ENCODE assay signal across 8 cellular contexts in genomic region chr1:25267288-25268142, GRCh38. TPM values are rescaled to one million over a fixed set of nuclear protein-coding genes. Genes with fewer than 3 reads are reported as not detected.
A peak's percentile ranks its signal among the peaks of the same experiment; 100 is the strongest.
DNase-seq lines count a peak whose midpoint lies in the region; ATAC-seq and TF ChIP-seq lines count a peak whose summit lies in the region.
"Not testable (repeated sequence)": the region's sequence is repeated elsewhere in the genome, so short reads cannot be mapped to it uniquely, and the experiment has no call there.

No MANE protein-coding gene starts in this region.

- intact Hi-C loops in CD8-positive, alpha-beta T cell (cut with DNase I, micrococcal nuclease) = loop anchor here (1.0 to 5.0 kb wide), 3 partner anchors 20 to 73 kb away; partner anchors contain the start of genes RSRP1 (in 2 of the 2) and SYF2 (in 1 of the 2)

- peak overlapping the region; percentile 53 for H3K4me2 ChIP-seq in mesenchymal stem cell (ENCODE audit: low read length, poor library complexity, severe bottlenecking)

- H3K4me3 ChIP-seq in CD8-positive, alpha-beta T cell (ENCODE audit: low read depth, low read length) = peak overlapping the region; percentile 52
- peak overlapping the region in 1 of 2 experiments; percentile 74 for H3K4me3 ChIP-seq in mesenchymal stem cell (ENCODE audit: insufficient read depth in 1 of 2, low read depth in 1 of 2, low read length in 2 of 2)

- H3K9ac ChIP-seq in mesenchymal stem cell (ENCODE audit: low read length) = peak overlapping the region; percentile 57

- 0% methylated on average over 5 of the region's 56 CpGs for WGBS in mesenchymal stem cell

- not testable (repeated sequence) for H3K27me3 Mint-ChIP-seq in CD8-positive, alpha-beta T cell (ENCODE audit: low read depth)

- CTCF ChIA-PET in CD8-positive, alpha-beta T cell (lab: Charles Lee) = not testable (repeated sequence)

- POLR2A ChIA-PET in CD8-positive, alpha-beta T cell (lab: Charles Lee) = interaction anchor here (0.6 to 1.2 kb wide), 2 partner anchors 21 to 35 kb away, joined by 4 to 6 read pairs; partner anchors contain the start of genes RSRP1 and SYF2

- H3K4me1 Mint-ChIP-seq in CD8-positive, alpha-beta T cell (ENCODE audit: low read depth) = peaks cover 25% of the 10 kb centered on the region

- H3K9me3 Mint-ChIP-seq in CD8-positive, alpha-beta T cell = not testable (repeated sequence)

- peak overlapping the region; percentile 84 for H3K4me3 Mint-ChIP-seq in CD8-positive, alpha-beta T cell

- H3K27ac Mint-ChIP-seq in CD8-positive, alpha-beta T cell = peak overlapping the region; percentile 96

- H4K91ac ChIP-seq in mesenchymal stem cell (ENCODE audit: low read length) = not testable (repeated sequence)

- peak overlapping the region; percentile 70 to 94 for H3K18ac ChIP-seq in mesenchymal stem cell (ENCODE audit: low read depth in 1 of 2, low read length in 2 of 2)

- ATAC-seq in CD8-positive, alpha-beta T cell = peak; percentile 75
- ATAC-seq in GM21423 (IDR thresholded peaks at IDR 0.05; ENCODE audit: unreplicated experiment) = peak; percentile 67

- not testable (repeated sequence) for H2BK12ac ChIP-seq in mesenchymal stem cell (ENCODE audit: low read length in 2 of 2)

- not testable (repeated sequence) for H3K27me3 ChIP-seq in CD8-positive, alpha-beta T cell (ENCODE audit: insufficient read depth, low read length); mesenchymal stem cell (ENCODE audit: control insufficient read depth in 1 of 2, insufficient read depth in 1 of 2, low read length in 2 of 2)

- peak overlapping the region; percentile 79 for H2BK5ac ChIP-seq in mesenchymal stem cell (ENCODE audit: low read depth, low read length, poor library complexity, severe bottlenecking)

- H3K27ac ChIP-seq in CD8-positive, alpha-beta T cell (ENCODE audit: low read depth, low read length) = peak overlapping the region; percentile 59
- peak overlapping the region; percentile 92 for H3K27ac ChIP-seq in mesenchymal stem cell (ENCODE audit: low read length, poor library complexity, severe bottlenecking)

- not testable (repeated sequence) for H3K9me3 ChIP-seq in CD8-positive, alpha-beta T cell (ENCODE audit: low read length); mesenchymal stem cell (ENCODE audit: control insufficient read depth, low read length)

- peaks cover 15% of the 10 kb centered on the region for H3K36me3 Mint-ChIP-seq in CD8-positive, alpha-beta T cell

- peak overlapping the region; percentile 85 for H4K8ac ChIP-seq in mesenchymal stem cell (ENCODE audit: low read length)

- peak; percentile 71 to 96 (median 91) for DNase-seq in CD8-positive, alpha-beta T cell
- DNase-seq in HS-27A (ENCODE audit: low read depth) = peak; percentile 58
- peak; percentile 35 for DNase-seq in NOMO-1 treated with DMSO at 0.1 percent for 48 hours (lab: John Stamatoyannopoulos, UW; ENCODE audit: unreplicated experiment)
- DNase-seq in activated CD8-positive, alpha-beta memory T cell treated with anti-CD3 and anti-CD28 coated beads for 48 hours (ENCODE audit: low read depth in 2 of 3, low spot score in 2 of 3) = peak; percentile 70 to 88 (median 82)
- DNase-seq in ecto neural progenitor cell (ENCODE audit: low spot score) = peak; percentile 70
- DNase-seq in mesenchymal stem cell = peak; percentile 84
- peak; percentile 83 for DNase-seq in stimulated activated CD8-positive, alpha-beta memory T cell treated with anti-CD3 and anti-CD28 coated beads, Interleukin-12 subunit alpha, Interleukin-12 subunit beta, amount 100 ng/mL, for 1 hour (ENCODE audit: low read depth)

- not testable (repeated sequence) for H3K23ac ChIP-seq in mesenchymal stem cell (ENCODE audit: low read length in 2 of 2)

- not testable (repeated sequence) for H3K4me1 ChIP-seq in CD8-positive, alpha-beta T cell (ENCODE audit: insufficient read depth, low read length); mesenchymal stem cell (ENCODE audit: control insufficient read depth, insufficient read depth, low read depth, low read length)

- H3K79me1 ChIP-seq in mesenchymal stem cell (replicated peaks; ENCODE audit: low read length, poor library complexity, severe bottlenecking) = not testable (repeated sequence)

- peak overlapping the region; percentile 28 for H2BK15ac ChIP-seq in mesenchymal stem cell (ENCODE audit: low read depth, poor library complexity, severe bottlenecking)

- not testable (repeated sequence) for TF ChIP-seq CTCF in CD8-positive, alpha-beta T cell (IDR thresholded peaks at IDR 0.05)

- H3K4ac ChIP-seq in mesenchymal stem cell (ENCODE audit: low read depth in 1 of 2, low read length in 2 of 2) = peak overlapping the region in 1 of 2 experiments; percentile 61

- not testable (repeated sequence) for H2AK5ac ChIP-seq in mesenchymal stem cell (ENCODE audit: low read length, severe bottlenecking)

- not testable (repeated sequence) for H2BK120ac ChIP-seq in mesenchymal stem cell (ENCODE audit: low read depth, low read length)

- peak overlapping the region in 1 of 2 experiments; percentile 93 for H3K14ac ChIP-seq in mesenchymal stem cell (ENCODE audit: low read length in 2 of 2)

- H2AFZ ChIP-seq in mesenchymal stem cell (ENCODE audit: low read depth, low read length) = peak overlapping the region; percentile 77

- not testable (repeated sequence) for H3K36me3 ChIP-seq in CD8-positive, alpha-beta T cell (ENCODE audit: insufficient read depth, low read length); mesenchymal stem cell (ENCODE audit: control insufficient read depth in 1 of 2, insufficient read depth in 2 of 2, low read depth in 1 of 2, low read length in 2 of 2)

RNA-seq across cellular contexts. Expression of gene RHD, which starts 4.8 kb away (rescaled TPM):
- total RNA-seq in CD8-positive, alpha-beta T cell = under 1 TPM; 0.14 to 0.19 TPM
- polyA plus RNA-seq in mesenchymal stem cell (2013, experiment 1 of 2) = not detected
- not detected for polyA plus RNA-seq in mesenchymal stem cell (2013, experiment 2 of 2)

RNA-seq across cellular contexts. Expression of gene RSRP1, which starts 20.3 kb away (rescaled TPM):
- 100 to 1,000 TPM; 472 to 482 TPM for total RNA-seq in CD8-positive, alpha-beta T cell
- 41.2 TPM for polyA plus RNA-seq in mesenchymal stem cell (2013, experiment 1 of 2)
- polyA plus RNA-seq in mesenchymal stem cell (2013, experiment 2 of 2) = 41.3 TPM

RNA-seq across cellular contexts. Expression of gene SYF2, which starts 35.2 kb away (rescaled TPM):
- 100 to 1,000 TPM; 103 to 118 TPM for total RNA-seq in CD8-positive, alpha-beta T cell
- polyA plus RNA-seq in mesenchymal stem cell (2013, experiment 1 of 2) = 74.2 TPM
- polyA plus RNA-seq in mesenchymal stem cell (2013, experiment 2 of 2) = 74.8 TPM

Comparison
In these comparisons a context has a peak if more than half of its experiments do, and no peak if none do; other contexts are left out.
1. DNase-seq: peak in every context shown above with its lines; median percentile 91 in CD8-positive, alpha-beta T cell; 84 in mesenchymal stem cell; 83 in stimulated activated CD8-positive, alpha-beta memory T cell treated with anti-CD3 and anti-CD28 coated beads, Interleukin-12 subunit alpha, Interleukin-12 subunit beta, amount 100 ng/mL, for 1 hour; 82 in activated CD8-positive, alpha-beta memory T cell treated with anti-CD3 and anti-CD28 coated beads for 48 hours; 70 in ecto neural progenitor cell; 58 in HS-27A; 35 in NOMO-1 treated with DMSO at 0.1 percent for 48 hours.